Comparison of ENCODE assay signal across 2 cellular contexts in genomic region chr10:131072651-131073468, GRCh38.
TF ChIP-seq lines count a peak whose summit lies in the region.

No MANE protein-coding gene starts in this region.

TF ChIP-seq in HEK293, 187 proteins besides CTCF, POLR2A, EP300 and RAD21:
- peak; percentile 74 for TF ChIP-seq ZSCAN4 (tag by site-specific recombination; IDR thresholded peaks at IDR 0.05)
- TF ChIP-seq ZNF140 (tag by site-specific recombination; IDR thresholded peaks at IDR 0.05), result no peak

TF ChIP-seq in H1, 55 proteins besides CTCF, POLR2A, EP300 and RAD21:
- no peak for TF ChIP-seq CTBP2 (IDR thresholded peaks at IDR 0.05; ENCODE audit: borderline replicate concordance, insufficient read depth, insufficient read length, low read length)
- no peak for TF ChIP-seq CBX5 (IDR thresholded peaks at IDR 0.05; ENCODE audit: low read depth, low read length)
- no peak for TF ChIP-seq RFX5 (IDR thresholded peaks at IDR 0.05; ENCODE audit: borderline replicate concordance, low read depth, low read length)
- no peak for TF ChIP-seq RBBP5 (IDR thresholded peaks at IDR 0.05; ENCODE audit: borderline replicate concordance, low read depth, low read length)
- TF ChIP-seq TBP (IDR thresholded peaks at IDR 0.05; ENCODE audit: low read depth, low read length), result no peak
- TF ChIP-seq TCF12 (IDR thresholded peaks at IDR 0.05; ENCODE audit: low read depth, low read length), result no peak
- no peak for TF ChIP-seq HDAC6 (IDR thresholded peaks at IDR 0.05; ENCODE audit: low read depth, low read length)
- no peak for TF ChIP-seq TEAD4 (IDR thresholded peaks at IDR 0.05; ENCODE audit: low read depth, low read length)
- no peak for TF ChIP-seq SIN3A (conservative IDR thresholded peaks at IDR 0.05 in 1 of 2, IDR thresholded peaks at IDR 0.05 in 1 of 2; ENCODE audit: low read depth in 1 of 2, low read length in 2 of 2)
- no peak for TF ChIP-seq E2F6 (IDR thresholded peaks at IDR 0.05)
- TF ChIP-seq SRF (IDR thresholded peaks at IDR 0.05; ENCODE audit: low read depth, low read length), result no peak
- TF ChIP-seq SP4 (IDR thresholded peaks at IDR 0.05; ENCODE audit: low read length), result no peak
- TF ChIP-seq CHD7 (IDR thresholded peaks at IDR 0.05; ENCODE audit: insufficient replicate concordance, low read length), result no peak
- no peak for TF ChIP-seq CREB1 (IDR thresholded peaks at IDR 0.05)
- TF ChIP-seq SIRT6 (IDR thresholded peaks at IDR 0.05; ENCODE audit: low read length), result no peak
- TF ChIP-seq MAX (IDR thresholded peaks at IDR 0.05), result no peak
- TF ChIP-seq CHD1 (IDR thresholded peaks at IDR 0.05; ENCODE audit: low read depth, low read length), result no peak
- TF ChIP-seq RNF2 (IDR thresholded peaks at IDR 0.05; ENCODE audit: borderline replicate concordance, low read depth, low read length, missing control alignments, poor library complexity, severe bottlenecking), result no peak
- TF ChIP-seq NANOG (IDR thresholded peaks at IDR 0.05; ENCODE audit: insufficient read depth, low read depth, low read length, poor library complexity, severe bottlenecking), result no peak
- no peak for TF ChIP-seq YY1 (IDR thresholded peaks at IDR 0.05; ENCODE audit: low read depth, low read length)
TF ChIP-seq in H1: peak in this region for 0.
